Comparison of ENCODE assay signal across 14 cellular contexts in genomic region chr3:116950302-116951055, GRCh38.
DNase-seq lines count a peak whose midpoint lies in the region; ATAC-seq and TF ChIP-seq lines count a peak whose summit lies in the region.
"Had no signal": no experiment of that assay in that cellular context is flagged by ENCODE, and none has a peak within 500 bp of the region (broad histone marks: within the 10 kb centered on the region; RNA-seq: fewer than 3 reads in every experiment).

No MANE protein-coding gene starts in this region.

- no peak overlapping the region for H3K27ac Mint-ChIP-seq in activated CD8-positive, alpha-beta T cell treated with anti-CD3 and anti-CD28 coated beads, Interleukin-2, amount 10 ng/mL, durations not matched to agents 7 days and 5 days
- H3K27ac Mint-ChIP-seq: CD14-positive monocyte; CD8-positive, alpha-beta T cell had no signal

- H3K4me1 Mint-ChIP-seq in activated CD8-positive, alpha-beta T cell treated with anti-CD3 and anti-CD28 coated beads, Interleukin-2, amount 10 ng/mL, durations not matched to agents 7 days and 5 days (ENCODE audit: low read depth) = no peaks in the 10 kb centered on the region
- H3K4me1 Mint-ChIP-seq: CD14-positive monocyte had no signal

- H3K36me3 Mint-ChIP-seq in activated CD8-positive, alpha-beta T cell treated with anti-CD3 and anti-CD28 coated beads, Interleukin-2, amount 10 ng/mL, durations not matched to agents 7 days and 5 days (ENCODE audit: low read depth) = no peaks in the 10 kb centered on the region
- H3K36me3 Mint-ChIP-seq: CD14-positive monocyte; CD8-positive, alpha-beta T cell had no signal

- POLR2A ChIA-PET in activated CD8-positive, alpha-beta T cell treated with anti-CD3 and anti-CD28 coated beads, Interleukin-2, amount 10 ng/mL, durations not matched to agents 7 days and 5 days (lab: Charles Lee) = no interaction called here

- no peaks in the 10 kb centered on the region for H3K4me1 ChIP-seq in lower lobe of right lung
- no peaks in the 10 kb centered on the region for H3K4me1 ChIP-seq in upper lobe of right lung
- H3K4me1 ChIP-seq: A549 had no signal

- H3K27me3 ChIP-seq in lower lobe of right lung (ENCODE audit: low read depth) (no peaks in the 10 kb centered on the region), upper lobe of right lung (no peaks in the 10 kb centered on the region), brain microvascular endothelial cell (replicated peaks) (no peaks in the 10 kb centered on the region)

- intact Hi-C loops in lower lobe of right lung (cut with DNase I) (no loop called here), upper lobe of right lung (cut with DNase I) (no loop called here)

- no peak overlapping the region for H3K4me3 ChIP-seq in lower lobe of right lung
- no peak overlapping the region for H3K4me3 ChIP-seq in upper lobe of right lung
- no peak overlapping the region for H3K4me3 ChIP-seq in brain microvascular endothelial cell (ENCODE audit: low read depth, low read length)
- H3K4me3 ChIP-seq: A549 had no signal

- peak overlapping the region; percentile 51 for H3K27ac ChIP-seq in angular gyrus (ENCODE audit: low read depth, low read length)
- H3K27ac ChIP-seq in lower lobe of right lung = peak overlapping the region; percentile 33
- H3K27ac ChIP-seq in upper lobe of right lung = peak overlapping the region; percentile 44
- H3K27ac ChIP-seq in brain microvascular endothelial cell = no peak overlapping the region
- H3K27ac ChIP-seq: A549 had no signal

- H3K9me3 Mint-ChIP-seq in activated CD8-positive, alpha-beta T cell treated with anti-CD3 and anti-CD28 coated beads, Interleukin-2, amount 10 ng/mL, durations not matched to agents 7 days and 5 days (ENCODE audit: insufficient read depth) = peaks cover 4% of the 10 kb centered on the region

- in situ Hi-C loops in brain microvascular endothelial cell (cut with HindIII; ENCODE audit: low pct_ligation_motif_present, low sequenced_read_pairs) = no loop called here

- H3K27me3 Mint-ChIP-seq in activated CD8-positive, alpha-beta T cell treated with anti-CD3 and anti-CD28 coated beads, Interleukin-2, amount 10 ng/mL, durations not matched to agents 7 days and 5 days (ENCODE audit: low read depth) = no peaks in the 10 kb centered on the region

- TF ChIP-seq CTCF in lower lobe of right lung (IDR thresholded peaks at IDR 0.05) (no peak), upper lobe of right lung (IDR thresholded peaks at IDR 0.05) (no peak), brain microvascular endothelial cell (IDR thresholded peaks at IDR 0.05; ENCODE audit: low read depth, low read length, missing control alignments) (no peak)

- no peak for DNase-seq in lower lobe of right lung
- peak; percentile 19 for DNase-seq in occipital lobe (lab: John Stamatoyannopoulos, UW)
- DNase-seq in upper lobe of right lung = no peak
- no peak for DNase-seq in activated CD8-positive, alpha-beta T cell treated with anti-CD3 and anti-CD28 coated beads, Interleukin-2, amount 10 ng/mL, durations not matched to agents 7 days and 5 days
- no peak for DNase-seq in DMS 273 (lab: John Stamatoyannopoulos, UW; ENCODE audit: unreplicated experiment)
- no peak for DNase-seq in brain microvascular endothelial cell
- DNase-seq: CD8-positive, alpha-beta T cell; COR-L47; DND-41; GDM1 had no signal

- no peaks in the 10 kb centered on the region for H3K36me3 ChIP-seq in lower lobe of right lung
- H3K36me3 ChIP-seq in upper lobe of right lung = no peaks in the 10 kb centered on the region
- H3K36me3 ChIP-seq in brain microvascular endothelial cell (replicated peaks) = no peaks in the 10 kb centered on the region

- no peak overlapping the region for H3K4me3 Mint-ChIP-seq in activated CD8-positive, alpha-beta T cell treated with anti-CD3 and anti-CD28 coated beads, Interleukin-2, amount 10 ng/mL, durations not matched to agents 7 days and 5 days
- H3K4me3 Mint-ChIP-seq: CD14-positive monocyte; CD8-positive, alpha-beta T cell had no signal

- no peaks in the 10 kb centered on the region for H3K9me3 ChIP-seq in lower lobe of right lung
- no peaks in the 10 kb centered on the region for H3K9me3 ChIP-seq in upper lobe of right lung
- H3K9me3 ChIP-seq: A549 had no signal

- CTCF ChIA-PET in activated CD8-positive, alpha-beta T cell treated with anti-CD3 and anti-CD28 coated beads, Interleukin-2, amount 10 ng/mL, durations not matched to agents 7 days and 5 days (lab: Charles Lee) = no interaction called here

- ATAC-seq in lower lobe of right lung = peak in 1 of 2 donors; percentile 45
- ATAC-seq in upper lobe of right lung = peak; percentile 57
- ATAC-seq in activated CD8-positive, alpha-beta T cell treated with anti-CD3 and anti-CD28 coated beads, Interleukin-2, amount 10 ng/mL, durations not matched to agents 7 days and 5 days = no peak
- ATAC-seq in GM21381 (IDR thresholded peaks at IDR 0.05; ENCODE audit: unreplicated experiment) = no peak
- ATAC-seq: A549; CD8-positive, alpha-beta T cell had no signal
